ENCODE assay signal across 8 cellular contexts in the genomic region with DNA sequence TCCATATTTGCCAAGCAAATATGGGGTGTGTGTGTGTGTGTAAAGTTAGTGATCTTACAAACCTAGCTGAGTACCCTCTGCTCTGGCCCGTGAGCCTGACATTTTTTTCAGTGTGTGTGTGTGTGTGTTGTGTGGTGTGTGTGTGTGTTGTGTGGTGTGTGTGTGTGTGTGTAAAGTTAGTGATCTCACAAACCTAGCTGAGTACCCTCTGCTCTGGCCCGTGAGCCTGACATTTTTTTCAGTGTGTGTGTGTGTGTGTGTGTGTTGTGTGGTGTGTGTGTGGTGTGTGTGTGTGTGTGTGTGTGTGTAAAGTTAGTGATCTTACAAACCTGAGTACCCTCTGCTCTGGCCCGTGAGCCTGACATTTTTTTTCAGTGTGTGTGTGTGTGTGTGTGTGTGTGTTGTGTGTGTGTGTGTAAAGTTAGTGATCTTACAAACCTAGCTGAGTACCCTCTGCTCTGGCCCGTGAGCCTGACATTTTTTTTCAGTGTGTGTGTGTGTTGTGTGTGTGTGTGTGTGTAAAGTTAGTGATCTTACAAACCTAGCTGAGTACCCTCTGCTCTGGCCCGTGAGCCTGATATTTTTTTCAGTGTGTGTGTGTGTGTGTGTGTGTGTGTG. TPM values are rescaled to one million over a fixed set of nuclear protein-coding genes. Genes with fewer than 3 reads are reported as not detected.
A peak's percentile ranks its signal among the peaks of the same experiment; 100 is the strongest.
DNase-seq lines count a peak whose midpoint lies in the region; ATAC-seq, FAIRE-seq and TF ChIP-seq lines count a peak whose summit lies in the region.
"Not testable (repeated sequence)": the region's sequence is repeated elsewhere in the genome, so short reads cannot be mapped to it uniquely, and the experiment has no call there.

No MANE protein-coding gene starts in this region.

- peak overlapping the region; percentile 88 for H3K27ac ChIP-seq in CD8-positive, alpha-beta memory T cell (ENCODE audit: low read depth, low read length)
- H3K27ac ChIP-seq in endothelial cell of umbilical vein (ENCODE audit: insufficient read depth, low read depth, low read length); vagina: not testable (repeated sequence)
- peak overlapping the region; percentile 88 for H3K27ac ChIP-seq in keratinocyte (ENCODE audit: control insufficient read depth, insufficient read depth, low read length)

- POLR2A ChIA-PET in CD8-positive, alpha-beta memory T cell (lab: Charles Lee), result interaction anchor here (0.6 to 1.3 kb wide), 5 partner anchors 35 to 423 kb away, joined by 3 to 4 read pairs (median 3); partner anchors contain the start of gene UBXN7
- POLR2A ChIA-PET in WTC11 (lab: Charles Lee), result interaction anchor here (0.5 to 1.5 kb wide), 2 partner anchors 36 to 246 kb away, joined by 4 read pairs; no protein-coding TSS in a partner anchor
- POLR2A ChIA-PET in endothelial cell of umbilical vein (lab: Charles Lee), result not testable (repeated sequence)

- not testable (repeated sequence) for H3K36me3 ChIP-seq in CD8-positive, alpha-beta memory T cell (ENCODE audit: insufficient read depth, low read length); adipocyte (ENCODE audit: control insufficient read depth, insufficient read depth, low read length, severe bottlenecking); endothelial cell of umbilical vein (ENCODE audit: control insufficient read depth in 2 of 2, extremely low read depth in 1 of 2, insufficient read depth in 2 of 2, low read length in 2 of 2); keratinocyte (ENCODE audit: control insufficient read depth in 2 of 2, extremely low read depth in 1 of 2, insufficient read depth in 2 of 2, low read length in 2 of 2); neuron (ENCODE audit: insufficient read depth, low read length); vagina

- peak overlapping the region; percentile 83 for H3K4me3 ChIP-seq in CD8-positive, alpha-beta memory T cell (ENCODE audit: low read length)
- H3K4me3 ChIP-seq in Jurkat, Clone E6-1 (ENCODE audit: low read length), result peak overlapping the region; percentile 80
- peak overlapping the region; percentile 90 for H3K4me3 ChIP-seq in adipocyte (ENCODE audit: low read length)
- not testable (repeated sequence) for H3K4me3 ChIP-seq in endothelial cell of umbilical vein (replicated peaks in 1 of 3; ENCODE audit: insufficient read depth in 1 of 3, low read depth in 1 of 3, low read length in 3 of 3)
- peak overlapping the region; percentile 79 to 84 (median 82) for H3K4me3 ChIP-seq in keratinocyte (ENCODE audit: control insufficient read depth in 2 of 3, extremely low read depth in 1 of 3, insufficient read depth in 2 of 3, low read depth in 1 of 3, low read length in 3 of 3)
- H3K4me3 ChIP-seq in neuron (ENCODE audit: low read length), result peak overlapping the region; percentile 95
- peak overlapping the region; percentile 65 to 79 for H3K4me3 ChIP-seq in vagina

- H3K4me1 ChIP-seq in CD8-positive, alpha-beta memory T cell (ENCODE audit: insufficient read depth, low read length); adipocyte (ENCODE audit: control insufficient read depth, insufficient read depth, low read length); endothelial cell of umbilical vein (ENCODE audit: control insufficient read depth, extremely low read depth, insufficient read depth, low read length); neuron (ENCODE audit: insufficient read depth, low read length); vagina: not testable (repeated sequence)
- peaks cover 31% of the 10 kb centered on the region for H3K4me1 ChIP-seq in keratinocyte (ENCODE audit: control insufficient read depth, extremely low read depth, insufficient read depth, low read length)

- DNase-seq in CD8-positive, alpha-beta memory T cell; Jurkat, Clone E6-1 (ENCODE audit: low read depth, low spot score); WTC11 (ENCODE audit: low spot score); adipocyte (ENCODE audit: low read depth); endothelial cell of umbilical vein (ENCODE audit: low read depth, low spot score); keratinocyte (ENCODE audit: low read depth, low spot score); vagina (ENCODE audit: extremely low spot score in 2 of 2): not testable (repeated sequence)

- CTCF ChIA-PET in CD8-positive, alpha-beta memory T cell (lab: Charles Lee), result interaction anchor here (0.7 to 1.5 kb wide), 2 partner anchors 41 to 43 kb away, joined by 3 read pairs; no protein-coding TSS in a partner anchor
- CTCF ChIA-PET in WTC11 (lab: Charles Lee), result not testable (repeated sequence)
- CTCF ChIA-PET in endothelial cell of umbilical vein (lab: Charles Lee), result interaction anchor here (1.4 kb wide), 1 partner anchor 63 kb away, joined by 5 read pairs; no protein-coding TSS in a partner anchor

- not testable (repeated sequence) for BruUV-seq in endothelial cell of umbilical vein (replicated peaks; lab: Mats Ljungman, UMichigan)

- H3K4me2 ChIP-seq in endothelial cell of umbilical vein (ENCODE audit: insufficient read depth, low read length) (peak overlapping the region; percentile 52), keratinocyte (ENCODE audit: control insufficient read depth, extremely low read depth, insufficient read depth, low read depth, low read length) (peak overlapping the region; percentile 62)

- H3K79me2 ChIP-seq in endothelial cell of umbilical vein (ENCODE audit: control insufficient read depth, insufficient read depth, low read length); keratinocyte (ENCODE audit: control insufficient read depth, insufficient read depth, low read length): not testable (repeated sequence)

- peak overlapping the region; percentile 69 to 99 (median 90) for H3K27ac Mint-ChIP-seq in CD8-positive, alpha-beta memory T cell
- not testable (repeated sequence) for H3K27ac Mint-ChIP-seq in WTC11

- intact Hi-C loops in endothelial cell of umbilical vein (cut with micrococcal nuclease), result loop anchor here (1.0 kb wide), 1 partner anchor 115 kb away; the partner anchor contains the start of gene UBXN7
- intact Hi-C loops in vagina (cut with DNase I), result not testable (repeated sequence)

- ATAC-seq in WTC11, result not testable (repeated sequence)

- not testable (repeated sequence) for H2AFZ ChIP-seq in endothelial cell of umbilical vein (ENCODE audit: low read depth, low read length); keratinocyte (ENCODE audit: control insufficient read depth, low read length); neuron (ENCODE audit: low read depth, low read length)

- not testable (repeated sequence) for TF ChIP-seq POLR2A in endothelial cell of umbilical vein (IDR thresholded peaks at IDR 0.05; ENCODE audit: low read depth, low read length); vagina (IDR thresholded peaks at IDR 0.05)

- not testable (repeated sequence) for H3K9me1 ChIP-seq in endothelial cell of umbilical vein (replicated peaks; ENCODE audit: control insufficient read depth, extremely low read depth, insufficient read depth, low read length); keratinocyte (ENCODE audit: control insufficient read depth, extremely low read depth, insufficient read depth, low read length)

- peak; percentile 72 for FAIRE-seq in endothelial cell of umbilical vein (lab: Jason Lieb, UNC)
- not testable (repeated sequence) for FAIRE-seq in keratinocyte (lab: Jason Lieb, UNC)

- H3K4me1 Mint-ChIP-seq in CD8-positive, alpha-beta memory T cell, result peaks cover 1 to 16% (median 12%) of the 10 kb centered on the region in 3 donors
- H3K4me1 Mint-ChIP-seq in WTC11, result not testable (repeated sequence)

- H3K4me3 Mint-ChIP-seq in CD8-positive, alpha-beta memory T cell, result peak overlapping the region; percentile 61 to 97 (median 82)
- peak overlapping the region; percentile 36 for H3K4me3 Mint-ChIP-seq in WTC11

- H3K27me3 ChIP-seq in CD8-positive, alpha-beta memory T cell (ENCODE audit: insufficient read depth, low read length, poor library complexity, severe bottlenecking); adipocyte (replicated peaks; ENCODE audit: control insufficient read depth, insufficient read depth, low read length); endothelial cell of umbilical vein (ENCODE audit: control insufficient read depth in 2 of 2, insufficient read depth in 2 of 2, low read length in 2 of 2); keratinocyte (ENCODE audit: control insufficient read depth, extremely low read depth, insufficient read depth, low read length); neuron (ENCODE audit: insufficient read depth, low read length); vagina: not testable (repeated sequence)

- not testable (repeated sequence) for H3K27me3 Mint-ChIP-seq in CD8-positive, alpha-beta memory T cell; WTC11 (ENCODE audit: low read depth)

- H3K9ac ChIP-seq in adipocyte (ENCODE audit: low read length) (peak overlapping the region; percentile 88), keratinocyte (ENCODE audit: control insufficient read depth, extremely low read depth, insufficient read depth, low read length) (peak overlapping the region; percentile 92)
- not testable (repeated sequence) for H3K9ac ChIP-seq in endothelial cell of umbilical vein (replicated peaks; ENCODE audit: extremely low read depth, insufficient read depth, low read length)

- not testable (repeated sequence) for H3K36me3 Mint-ChIP-seq in CD8-positive, alpha-beta memory T cell; WTC11

- TF ChIP-seq CTCF in WTC11 (IDR thresholded peaks at IDR 0.05); endothelial cell of umbilical vein (IDR thresholded peaks at IDR 0.05; ENCODE audit: extremely low read depth in 1 of 2, insufficient read depth in 1 of 2, low read depth in 1 of 2, low read length in 2 of 2); keratinocyte (optimal IDR thresholded peaks at IDR 0.05 in 1 of 3, IDR thresholded peaks at IDR 0.05 in 1 of 3, conservative IDR thresholded peaks at IDR 0.05 in 1 of 3; ENCODE audit: extremely low read depth in 1 of 3, insufficient read depth in 2 of 3, low read length in 3 of 3); vagina (IDR thresholded peaks at IDR 0.05): not testable (repeated sequence)

- not testable (repeated sequence) for H3K9me3 ChIP-seq in CD8-positive, alpha-beta memory T cell (ENCODE audit: low read length); adipocyte (ENCODE audit: control insufficient read depth, low read length); endothelial cell of umbilical vein (replicated peaks; ENCODE audit: control insufficient read depth, insufficient read depth, low read length); keratinocyte (ENCODE audit: control insufficient read depth, low read depth, low read length); neuron (ENCODE audit: low read length); vagina

- H3K9me3 Mint-ChIP-seq in CD8-positive, alpha-beta memory T cell; WTC11: not testable (repeated sequence)

- H4K20me1 ChIP-seq in endothelial cell of umbilical vein (replicated peaks; ENCODE audit: control insufficient read depth, extremely low read depth, insufficient read depth, low read length); keratinocyte (ENCODE audit: control insufficient read depth, extremely low read depth, insufficient read depth, low read length): not testable (repeated sequence)

- dilution Hi-C loops in endothelial cell of umbilical vein (cut with MboI; ENCODE audit: extremely low pct_ligation_motif_present, low sequenced_read_pairs); keratinocyte (cut with MboI; ENCODE audit: extremely low pct_ligation_motif_present, low sequenced_read_pairs): not testable (repeated sequence)

RNA-seq across cellular contexts. Expression of gene DYNLT2B, which starts 1.1 kb away (rescaled TPM):
- 10 to 100 TPM in 1 of 2 experiments, 1 to 10 TPM in 1; 8.6 to 10.7 TPM for total RNA-seq in CD8-positive, alpha-beta memory T cell
- polyA plus RNA-seq in CD8-positive, alpha-beta memory T cell, result 10.9 TPM
- 55.5 TPM for polyA plus RNA-seq in Jurkat, Clone E6-1 (2012; ENCODE audit: insufficient read depth, insufficient read length)
- total RNA-seq in WTC11 (2021) (10.0 to 13.6 TPM (median 11.4 TPM) in 3 replicates), endothelial cell of umbilical vein (13.9 and 14.4 TPM in 2 replicates), vagina (2.9 TPM)
- polyA plus RNA-seq in endothelial cell of umbilical vein (9.2 and 11.2 TPM in 2 replicates), keratinocyte (24.5 to 40.0 TPM (median 31.1 TPM) in 3 replicates)
- polyA plus RNA-seq in endothelial cell of umbilical vein (2011; cell fraction: cytosol; rRNA removed), result 14.2 and 14.6 TPM in 2 replicates
- polyA plus RNA-seq in endothelial cell of umbilical vein (2011; cell fraction: nucleus; rRNA removed), result 6.2 and 8.8 TPM in 2 replicates
- polyA plus RNA-seq in endothelial cell of umbilical vein (2012), result 23.2 and 28.0 TPM in 2 replicates
- polyA minus RNA-seq in endothelial cell of umbilical vein (1.7 and 2.3 TPM in 2 replicates), keratinocyte (1.9 to 4.8 TPM (median 3.3 TPM) in 3 replicates)
- polyA minus RNA-seq in endothelial cell of umbilical vein (2011; cell fraction: cytosol; rRNA and poly(A)+ RNA removed), result 4.9 TPM
- 3.5 and 3.8 TPM in 2 replicates for polyA minus RNA-seq in endothelial cell of umbilical vein (2011; cell fraction: nucleus; rRNA and poly(A)+ RNA removed)
- 31.4 TPM for polyA plus RNA-seq in keratinocyte (2011; ENCODE audit: low read depth)
- polyA plus RNA-seq in keratinocyte (2011; cell fraction: cytosol; rRNA removed), result 29.7 and 35.9 TPM in 2 replicates
- polyA plus RNA-seq in keratinocyte (2011; cell fraction: nucleus; rRNA removed), result 16.5 and 18.7 TPM in 2 replicates
- 33.9 and 43.1 TPM in 2 replicates for polyA plus RNA-seq in keratinocyte (2012; ENCODE audit: low replicate concordance)
- 10.6 TPM for polyA minus RNA-seq in keratinocyte (2011; cell fraction: cytosol; rRNA and poly(A)+ RNA removed)
- polyA minus RNA-seq in keratinocyte (2011; cell fraction: nucleus; rRNA and poly(A)+ RNA removed), result 3.7 and 6.6 TPM in 2 replicates

RNA-seq across cellular contexts. Expression of gene TM4SF19, which starts 21.3 kb away (rescaled TPM):
- under 1 TPM; 0.35 to 0.62 TPM for total RNA-seq in CD8-positive, alpha-beta memory T cell
- polyA plus RNA-seq in CD8-positive, alpha-beta memory T cell, result 1.2 TPM
- polyA plus RNA-seq in Jurkat, Clone E6-1 (2012; ENCODE audit: insufficient read depth, insufficient read length), result not detected
- total RNA-seq in WTC11 (2021) (not detected in 3 replicates), endothelial cell of umbilical vein (not detected in 2 replicates), vagina (not detected)
- polyA plus RNA-seq in endothelial cell of umbilical vein (not detected in 2 replicates), keratinocyte (2.3 to 4.0 TPM (median 3.7 TPM) in 3 replicates)
- polyA plus RNA-seq in endothelial cell of umbilical vein (2011; cell fraction: cytosol; rRNA removed), result not detected in 2 replicates
- polyA plus RNA-seq in endothelial cell of umbilical vein (2011; cell fraction: nucleus; rRNA removed), result not detected in 2 replicates
- polyA plus RNA-seq in endothelial cell of umbilical vein (2012), result not detected in 2 replicates
- polyA minus RNA-seq in endothelial cell of umbilical vein (0.19 TPM in 1 of 2 replicates, not detected in the other), keratinocyte (7.6 to 10.3 TPM (median 8.1 TPM) in 3 replicates)
- 1.8 TPM for polyA minus RNA-seq in endothelial cell of umbilical vein (2011; cell fraction: cytosol; rRNA and poly(A)+ RNA removed)
- polyA minus RNA-seq in endothelial cell of umbilical vein (2011; cell fraction: nucleus; rRNA and poly(A)+ RNA removed), result not detected in 2 replicates
- 2.5 TPM for polyA plus RNA-seq in keratinocyte (2011; ENCODE audit: low read depth)
- 2.1 TPM in 2 replicates for polyA plus RNA-seq in keratinocyte (2011; cell fraction: cytosol; rRNA removed)
- polyA plus RNA-seq in keratinocyte (2011; cell fraction: nucleus; rRNA removed), result 4.6 and 6.0 TPM in 2 replicates
- polyA plus RNA-seq in keratinocyte (2012; ENCODE audit: low replicate concordance), result 2.5 and 3.8 TPM in 2 replicates
- not detected for polyA minus RNA-seq in keratinocyte (2011; cell fraction: cytosol; rRNA and poly(A)+ RNA removed)
- 2.7 and 3.6 TPM in 2 replicates for polyA minus RNA-seq in keratinocyte (2011; cell fraction: nucleus; rRNA and poly(A)+ RNA removed)

RNA-seq across cellular contexts. Expression of gene PCYT1A, which starts 29.4 kb away (rescaled TPM):
- total RNA-seq in CD8-positive, alpha-beta memory T cell, result 10 to 100 TPM; 60.1 to 61.0 TPM
- 20.0 TPM for polyA plus RNA-seq in CD8-positive, alpha-beta memory T cell
- 22.7 TPM for polyA plus RNA-seq in Jurkat, Clone E6-1 (2012; ENCODE audit: insufficient read depth, insufficient read length)
- total RNA-seq in WTC11 (2021) (22.4 to 28.5 TPM (median 23.5 TPM) in 3 replicates), endothelial cell of umbilical vein (65.5 and 75.4 TPM in 2 replicates), vagina (55.7 TPM)
- polyA plus RNA-seq in endothelial cell of umbilical vein (50.3 and 50.6 TPM in 2 replicates), keratinocyte (108 to 145 TPM (median 119 TPM) in 3 replicates)
- polyA plus RNA-seq in endothelial cell of umbilical vein (2011; cell fraction: cytosol; rRNA removed), result 47.4 and 52.7 TPM in 2 replicates
- 109 and 125 TPM in 2 replicates for polyA plus RNA-seq in endothelial cell of umbilical vein (2011; cell fraction: nucleus; rRNA removed)
- 58.2 and 74.6 TPM in 2 replicates for polyA plus RNA-seq in endothelial cell of umbilical vein (2012)
- polyA minus RNA-seq in endothelial cell of umbilical vein (193 and 205 TPM in 2 replicates), keratinocyte (216 to 407 TPM (median 290 TPM) in 3 replicates)
- polyA minus RNA-seq in endothelial cell of umbilical vein (2011; cell fraction: cytosol; rRNA and poly(A)+ RNA removed), result 34.3 TPM
- 76.9 and 83.1 TPM in 2 replicates for polyA minus RNA-seq in endothelial cell of umbilical vein (2011; cell fraction: nucleus; rRNA and poly(A)+ RNA removed)
- 72.9 TPM for polyA plus RNA-seq in keratinocyte (2011; ENCODE audit: low read depth)
- polyA plus RNA-seq in keratinocyte (2011; cell fraction: cytosol; rRNA removed), result 101 and 126 TPM in 2 replicates
- polyA plus RNA-seq in keratinocyte (2011; cell fraction: nucleus; rRNA removed), result 233 and 241 TPM in 2 replicates
- 60.2 and 92.5 TPM in 2 replicates for polyA plus RNA-seq in keratinocyte (2012; ENCODE audit: low replicate concordance)
- 141 TPM for polyA minus RNA-seq in keratinocyte (2011; cell fraction: cytosol; rRNA and poly(A)+ RNA removed)
- polyA minus RNA-seq in keratinocyte (2011; cell fraction: nucleus; rRNA and poly(A)+ RNA removed), result 208 and 271 TPM in 2 replicates
